In genomic region chr5:142609142-142609541, GRCh38 we compare ENCODE assay signal across 21 cellular contexts.
"Had no signal": no experiment of that assay in that cellular context is flagged by ENCODE, and none has a peak within 500 bp of the region (broad histone marks: within the 10 kb centered on the region; RNA-seq: fewer than 3 reads in every experiment).

No MANE protein-coding gene starts in this region.

- H3K9me3 ChIP-seq: esophagus muscularis mucosa, gastroesophageal sphincter, prostate gland, right lobe of liver, spleen, uterus had no signal

- H2AFZ ChIP-seq: parathyroid adenoma had no signal

- H3K79me2 ChIP-seq: parathyroid adenoma had no signal

- H3K27me3 ChIP-seq: dorsolateral prefrontal cortex, esophagus muscularis mucosa, gastroesophageal sphincter, right lobe of liver, uterus had no signal

- H3K36me3 ChIP-seq: gastroesophageal sphincter, prostate gland, right lobe of liver, spleen, uterus had no signal

- H3K27ac ChIP-seq: epithelial cell of prostate, esophagus muscularis mucosa, gastroesophageal sphincter, parathyroid adenoma, prostate gland, right lobe of liver, spleen, uterus had no signal

- DNase-seq: central memory CD4-positive, alpha-beta T cell; cortex of kidney; dorsolateral prefrontal cortex; effector CD8-positive, alpha-beta T cell; glutamatergic neuron; islet precursor cell; natural killer cell; occipital lobe; right lobe of liver; spleen; stimulated activated CD4-positive, alpha-beta T cell treated with anti-CD3 and anti-CD28 coated beads, Interleukin-15, amount 100 ng/mL, for 24 hours; stimulated activated CD4-positive, alpha-beta T cell treated with anti-CD3 and anti-CD28 coated beads, Interleukin-1b, Interleukin-23, amount 100 ng/mL, for 48 hours; stimulated activated CD4-positive, alpha-beta T cell treated with anti-CD3 and anti-CD28 coated beads, Interleukin-4, amount 100 ng/mL, for 4 hours; stimulated activated naive B cell treated with anti-CD40 and anti-IgM and Interleukin-4, amounts not matched to agents 10 μg/mL and 1 μg/mL and 100 μg/mL, for 72 hours; trophoblast cell; uterus had no signal

- H3K4me3 ChIP-seq: dorsolateral prefrontal cortex, esophagus muscularis mucosa, gastroesophageal sphincter, prostate gland, right lobe of liver, spleen, uterus had no signal

- H3K9ac ChIP-seq: parathyroid adenoma had no signal

- ATAC-seq: gastroesophageal sphincter; natural killer cell; stimulated activated naive B cell treated with anti-CD40 and anti-IgM and Interleukin-4, amounts not matched to agents 10 μg/mL and 1 μg/mL and 100 μg/mL, for 72 hours had no signal

- H3K4me1 ChIP-seq: prostate gland, uterus had no signal
